In the genomic region with DNA sequence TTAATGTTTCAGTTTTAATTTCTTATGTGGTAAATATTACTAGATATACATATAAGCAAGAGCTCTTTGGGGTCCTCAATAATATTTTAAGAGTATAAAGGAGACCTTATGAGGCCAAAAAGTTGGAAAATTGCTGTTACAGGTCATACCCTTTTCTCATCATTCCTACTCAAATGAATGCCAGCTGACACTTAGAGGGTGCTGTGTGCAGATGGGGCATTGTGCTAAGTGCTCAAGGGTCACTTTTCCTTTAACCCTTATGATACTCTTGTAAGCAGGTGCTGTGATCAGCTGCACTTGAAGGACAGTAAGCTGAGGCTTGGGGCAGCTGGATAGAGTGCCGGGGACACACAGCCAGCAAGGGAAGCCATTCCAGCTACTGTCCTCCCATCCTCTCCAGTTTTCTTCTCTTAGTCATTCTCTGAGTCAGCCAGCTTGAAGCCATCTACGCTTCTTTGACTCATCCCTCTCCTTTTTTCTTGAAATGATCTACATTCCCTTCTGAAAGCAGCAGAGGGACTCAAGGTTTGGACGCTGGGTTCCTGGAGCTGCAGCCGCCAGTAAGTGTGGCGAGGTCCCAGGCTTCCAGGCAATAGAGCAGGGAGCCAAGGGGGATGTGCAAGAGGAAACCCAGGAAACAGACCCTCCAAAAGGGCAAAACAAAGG, we compare ENCODE assay signal across 11 cellular contexts. TPM values are rescaled to one million over a fixed set of nuclear protein-coding genes. Genes with fewer than 3 reads are reported as not detected.
DNase-seq lines count a peak whose midpoint lies in the region; ATAC-seq, FAIRE-seq and TF ChIP-seq lines count a peak whose summit lies in the region.
"Had no signal": no experiment of that assay in that cellular context is flagged by ENCODE, and none has a peak within 500 bp of the region (broad histone marks: within the 10 kb centered on the region; RNA-seq: fewer than 3 reads in every experiment).

No MANE protein-coding gene starts in this region.

- H3K4me1 ChIP-seq in endothelial cell of umbilical vein (ENCODE audit: control insufficient read depth, extremely low read depth, insufficient read depth, low read length), result no peaks in the 10 kb centered on the region

- intact Hi-C loops in endothelial cell of umbilical vein (cut with micrococcal nuclease), result no loop called here

- no peaks in the 10 kb centered on the region for H3K27me3 Mint-ChIP-seq in T-helper 1 cell treated with Interleukin-12 subunit alpha and Interleukin-12 subunit beta and Interleukin-4 antibody, amounts not matched to agents 30 μg/mL and 1 μg/mL, for 36 hours (ENCODE audit: low read depth)

- peaks cover 2% of the 10 kb centered on the region for H3K36me3 Mint-ChIP-seq in T-helper 1 cell treated with Interleukin-12 subunit alpha and Interleukin-12 subunit beta and Interleukin-4 antibody, amounts not matched to agents 30 μg/mL and 1 μg/mL, for 36 hours (ENCODE audit: low read depth)

- H3K9me3 ChIP-seq in endothelial cell of umbilical vein (replicated peaks; ENCODE audit: control insufficient read depth, insufficient read depth, low read length), result no peaks in the 10 kb centered on the region
- H3K9me3 ChIP-seq: neutrophil had no signal

- BruUV-seq in endothelial cell of umbilical vein (replicated peaks; lab: Mats Ljungman, UMichigan), result no TSS peak

- FAIRE-seq in endothelial cell of umbilical vein (lab: Jason Lieb, UNC), result no peak

- H3K4me2 ChIP-seq in endothelial cell of umbilical vein (ENCODE audit: insufficient read depth, low read length), result no peak overlapping the region

- no peak overlapping the region for H3K4me3 Mint-ChIP-seq in T-helper 1 cell treated with Interleukin-12 subunit alpha and Interleukin-12 subunit beta and Interleukin-4 antibody, amounts not matched to agents 30 μg/mL and 1 μg/mL, for 36 hours

- H3K4me1 Mint-ChIP-seq in T-helper 1 cell treated with Interleukin-12 subunit alpha and Interleukin-12 subunit beta and Interleukin-4 antibody, amounts not matched to agents 30 μg/mL and 1 μg/mL, for 36 hours (ENCODE audit: low read depth), result peaks cover 7% of the 10 kb centered on the region

- DNase-seq in T-helper 1 cell, result no peak
- DNase-seq in MV-4-11 (lab: John Stamatoyannopoulos, UW), result peak; percentile 7
- DNase-seq in endothelial cell of umbilical vein (ENCODE audit: low read depth, low spot score), result no peak
- DNase-seq in renal cortical epithelial cell (ENCODE audit: low read depth), result peak; percentile 59
- no peak for DNase-seq in NCI-H82 (lab: John Stamatoyannopoulos, UW)
- no peak for DNase-seq in foreskin melanocyte
- DNase-seq: cerebellar nuclear complex, NCI-H1105 treated with DMSO at 0.1 percent for 48 hours had no signal

- no peak for TF ChIP-seq CTCF in endothelial cell of umbilical vein (IDR thresholded peaks at IDR 0.05; ENCODE audit: extremely low read depth in 1 of 2, insufficient read depth in 1 of 2, low read depth in 1 of 2, low read length in 2 of 2)

- no peak overlapping the region for H3K27ac ChIP-seq in endothelial cell of umbilical vein (ENCODE audit: insufficient read depth, low read depth, low read length)
- H3K27ac ChIP-seq: neutrophil had no signal

- H3K27me3 ChIP-seq in endothelial cell of umbilical vein (ENCODE audit: control insufficient read depth in 2 of 2, insufficient read depth in 2 of 2, low read length in 2 of 2), result no peaks in the 10 kb centered on the region
- H3K27me3 ChIP-seq: neutrophil had no signal

- H3K9me3 Mint-ChIP-seq in T-helper 1 cell treated with Interleukin-12 subunit alpha and Interleukin-12 subunit beta and Interleukin-4 antibody, amounts not matched to agents 30 μg/mL and 1 μg/mL, for 36 hours, result no peaks in the 10 kb centered on the region

- POLR2A ChIA-PET in endothelial cell of umbilical vein (lab: Charles Lee), result no interaction called here

- TF ChIP-seq POLR2A in endothelial cell of umbilical vein (IDR thresholded peaks at IDR 0.05; ENCODE audit: low read depth, low read length), result no peak

- no peak for ATAC-seq in GM21528 (IDR thresholded peaks at IDR 0.05; ENCODE audit: low FRiP score, unreplicated experiment)

- H3K36me3 ChIP-seq in endothelial cell of umbilical vein (ENCODE audit: control insufficient read depth in 2 of 2, extremely low read depth in 1 of 2, insufficient read depth in 2 of 2, low read length in 2 of 2), result no peaks in the 10 kb centered on the region
- H3K36me3 ChIP-seq: neutrophil had no signal

- H3K27ac Mint-ChIP-seq in T-helper 1 cell treated with Interleukin-12 subunit alpha and Interleukin-12 subunit beta and Interleukin-4 antibody, amounts not matched to agents 30 μg/mL and 1 μg/mL, for 36 hours, result peak overlapping the region; percentile 42

- CTCF ChIA-PET in endothelial cell of umbilical vein (lab: Charles Lee), result interaction anchor here (0.7 kb wide), 1 partner anchor 322 kb away, joined by 3 read pairs; a partner anchor contains a TSS

- H3K79me2 ChIP-seq in endothelial cell of umbilical vein (ENCODE audit: control insufficient read depth, insufficient read depth, low read length), result no peaks in the 10 kb centered on the region

- no peaks in the 10 kb centered on the region for H4K20me1 ChIP-seq in endothelial cell of umbilical vein (replicated peaks; ENCODE audit: control insufficient read depth, extremely low read depth, insufficient read depth, low read length)

- H3K4me3 ChIP-seq in endothelial cell of umbilical vein (replicated peaks in 1 of 3; ENCODE audit: insufficient read depth in 1 of 3, low read depth in 1 of 3, low read length in 3 of 3), result no peak overlapping the region

- H3K9ac ChIP-seq in endothelial cell of umbilical vein (replicated peaks; ENCODE audit: extremely low read depth, insufficient read depth, low read length), result no peak overlapping the region

- H3K9me1 ChIP-seq in endothelial cell of umbilical vein (replicated peaks; ENCODE audit: control insufficient read depth, extremely low read depth, insufficient read depth, low read length), result no peaks in the 10 kb centered on the region

- H2AFZ ChIP-seq in endothelial cell of umbilical vein (ENCODE audit: low read depth, low read length), result no peak overlapping the region

- dilution Hi-C loops in endothelial cell of umbilical vein (cut with MboI; ENCODE audit: extremely low pct_ligation_motif_present, low sequenced_read_pairs), result no loop called here

TF ChIP-seq in endothelial cell of umbilical vein, 7 proteins besides CTCF, POLR2A, EP300 and RAD21:
- TF ChIP-seq FOS (IDR thresholded peaks at IDR 0.05; ENCODE audit: borderline replicate concordance, insufficient read depth, low read length) (peak; percentile 9), MYC (IDR thresholded peaks at IDR 0.05; ENCODE audit: low read depth, low read length) (no peak)
TF ChIP-seq in endothelial cell of umbilical vein: peak in this region for 1.

RNA-seq across cellular contexts. Expression of a gene that starts 42.0 kb away (rescaled TPM):
- total RNA-seq in endothelial cell of umbilical vein (69.3 and 71.1 TPM in 2 replicates), renal cortical epithelial cell (41.3 and 68.4 TPM in 2 replicates)
- polyA plus RNA-seq in endothelial cell of umbilical vein, result 31.0 and 35.7 TPM in 2 replicates
- 26.4 and 29.1 TPM in 2 replicates for polyA plus RNA-seq in endothelial cell of umbilical vein (2011; cell fraction: cytosol; rRNA removed)
- polyA plus RNA-seq in endothelial cell of umbilical vein (2011; cell fraction: nucleus; rRNA removed), result 41.0 and 42.2 TPM in 2 replicates
- polyA plus RNA-seq in endothelial cell of umbilical vein (2012), result 34.9 and 45.5 TPM in 2 replicates
- polyA minus RNA-seq in endothelial cell of umbilical vein, result 131 and 149 TPM in 2 replicates
- polyA minus RNA-seq in endothelial cell of umbilical vein (2011; cell fraction: cytosol; rRNA and poly(A)+ RNA removed), result 28.4 TPM
- polyA minus RNA-seq in endothelial cell of umbilical vein (2011; cell fraction: nucleus; rRNA and poly(A)+ RNA removed), result 65.2 and 84.5 TPM in 2 replicates

Comparison
In these comparisons a context has a peak if more than half of its experiments do, and no peak if none do; other contexts are left out.
1. DNase-seq: peak in MV-4-11 (single experiment) and renal cortical epithelial cell (single experiment); none in T-helper 1 cell (0 of 5), endothelial cell of umbilical vein (single experiment), NCI-H82 (single experiment) and foreskin melanocyte (single experiment).